ENCODE assay signal across 14 cellular contexts in genomic region chr7:21912931-21913780, GRCh38.
"Had no signal": no experiment of that assay in that cellular context is flagged by ENCODE, and none has a peak within 500 bp of the region (broad histone marks: within the 10 kb centered on the region; RNA-seq: fewer than 3 reads in every experiment).

No MANE protein-coding gene starts in this region.

- H3K27ac Mint-ChIP-seq: activated naive CD4-positive, alpha-beta T cell treated with anti-CD3 and anti-CD28 coated beads, Interleukin-2, amount 50 U/mL, for 24 hours; activated T-helper 2 cell treated with anti-CD3 and anti-CD28 coated beads, Interferon-gamma antibody, Interleukin-2, Interleukin-4, amounts not matched to agents 10 μg/mL and 5 μg/mL and 100 μg/mL, durations not matched to agents 14 hours and 24 hours and 36 hours; dendritic cell treated with granulocyte-macrophage colony-stimulating factor and Interleukin-4, amounts not matched to agents 40 ng/mL and 50 ng/mL, for 4 days; endodermal cell had no signal

- H3K4me1 ChIP-seq: lower lobe of right lung had no signal

- DNase-seq: brain microvascular endothelial cell; cerebellar nuclear complex; endodermal cell; erythroblast; lower lobe of right lung; midbrain; stimulated activated CD4-positive, alpha-beta T cell treated with anti-CD3 and anti-CD28 coated beads, Interleukin-12 subunit alpha, Interleukin-12 subunit beta, amount 100 ng/mL, for 4 hours; stimulated activated naive CD8-positive, alpha-beta T cell treated with anti-CD3 and anti-CD28 coated beads, Interleukin-15, Interleukin-2, amounts not matched to agents 100 U/mL and 50 U/mL, for 24 hours; T-helper 2 cell had no signal

- ATAC-seq: activated CD4-positive, CD25-positive, alpha-beta regulatory T cell treated with anti-CD3 and anti-CD28 coated beads, Interleukin-2, amount 50 U/mL, for 24 hours; lower lobe of right lung; stimulated activated naive CD8-positive, alpha-beta T cell treated with anti-CD3 and anti-CD28 coated beads, Interleukin-15, Interleukin-2, amounts not matched to agents 100 U/mL and 50 U/mL, for 24 hours had no signal

- H3K9me3 Mint-ChIP-seq: activated naive CD4-positive, alpha-beta T cell treated with anti-CD3 and anti-CD28 coated beads, Interleukin-2, amount 50 U/mL, for 24 hours; activated T-helper 2 cell treated with anti-CD3 and anti-CD28 coated beads, Interferon-gamma antibody, Interleukin-2, Interleukin-4, amounts not matched to agents 10 μg/mL and 5 μg/mL and 100 μg/mL, durations not matched to agents 14 hours and 24 hours and 36 hours; dendritic cell treated with granulocyte-macrophage colony-stimulating factor and Interleukin-4, amounts not matched to agents 40 ng/mL and 50 ng/mL, for 4 days; endodermal cell had no signal

- H3K4me3 Mint-ChIP-seq: activated naive CD4-positive, alpha-beta T cell treated with anti-CD3 and anti-CD28 coated beads, Interleukin-2, amount 50 U/mL, for 24 hours; dendritic cell treated with granulocyte-macrophage colony-stimulating factor and Interleukin-4, amounts not matched to agents 40 ng/mL and 50 ng/mL, for 4 days; endodermal cell had no signal

- H3K27me3 ChIP-seq: brain microvascular endothelial cell had no signal

- H3K9me3 ChIP-seq: lower lobe of right lung, psoas muscle had no signal

- H3K27me3 Mint-ChIP-seq: activated naive CD4-positive, alpha-beta T cell treated with anti-CD3 and anti-CD28 coated beads, Interleukin-2, amount 50 U/mL, for 24 hours; dendritic cell treated with granulocyte-macrophage colony-stimulating factor and Interleukin-4, amounts not matched to agents 40 ng/mL and 50 ng/mL, for 4 days had no signal

- H3K4me1 Mint-ChIP-seq: activated naive CD4-positive, alpha-beta T cell treated with anti-CD3 and anti-CD28 coated beads, Interleukin-2, amount 50 U/mL, for 24 hours had no signal

- H3K4me3 ChIP-seq: lower lobe of right lung, psoas muscle had no signal

- H3K27ac ChIP-seq: brain microvascular endothelial cell, lower lobe of right lung, psoas muscle had no signal
